Comparison of ENCODE assay signal across 23 cellular contexts in genomic region chr12:2646341-2646740, GRCh38.
DNase-seq lines count a peak whose midpoint lies in the region; ATAC-seq, FAIRE-seq and TF ChIP-seq lines count a peak whose summit lies in the region.
"Had no signal": no experiment of that assay in that cellular context is flagged by ENCODE, and none has a peak within 500 bp of the region (broad histone marks: within the 10 kb centered on the region; RNA-seq: fewer than 3 reads in every experiment).

No MANE protein-coding gene starts in this region.

- no peaks in the 10 kb centered on the region for H4K20me1 ChIP-seq in BLaER1

- H3K9me3 Mint-ChIP-seq in endodermal cell, result no peaks in the 10 kb centered on the region
- H3K9me3 Mint-ChIP-seq: IgD-negative memory B cell had no signal

- H3K9ac ChIP-seq in BLaER1 (no peak overlapping the region), endodermal cell (ENCODE audit: extremely low read depth, low read length, poor library complexity, severe bottlenecking) (no peak overlapping the region)
- H3K9ac ChIP-seq: GM23248, KMS-11 had no signal

- no peak overlapping the region for H3K27ac Mint-ChIP-seq in endodermal cell
- H3K27ac Mint-ChIP-seq: IgD-negative memory B cell had no signal

- H3K36me3 Mint-ChIP-seq in endodermal cell (ENCODE audit: low read depth), result no peaks in the 10 kb centered on the region

- TF ChIP-seq CTCF in RWPE2 (IDR thresholded peaks at IDR 0.05; ENCODE audit: poor library complexity, severe bottlenecking) (no peak), endodermal cell (conservative IDR thresholded peaks at IDR 0.05) (no peak), spleen (IDR thresholded peaks at IDR 0.05 in 8 of 11, conservative IDR thresholded peaks at IDR 0.05 in 3 of 11) (no peak), pancreas (IDR thresholded peaks at IDR 0.05) (no peak)

- no peaks in the 10 kb centered on the region for H3K27me3 Mint-ChIP-seq in endodermal cell (ENCODE audit: insufficient read depth)

- H3K36me3 ChIP-seq in BLaER1 (no peaks in the 10 kb centered on the region), RWPE2 (ENCODE audit: low read depth) (no peaks in the 10 kb centered on the region), endodermal cell (ENCODE audit: control insufficient read depth, insufficient read depth, low read length) (no peaks in the 10 kb centered on the region), spleen (peaks cover 0 to under 1% (median 0%) of the 10 kb centered on the region in 6 donors), pancreas (no peaks in the 10 kb centered on the region)

- no peak overlapping the region for H3K4me3 Mint-ChIP-seq in endodermal cell
- H3K4me3 Mint-ChIP-seq: IgD-negative memory B cell had no signal

- FAIRE-seq in pancreas (lab: Jason Lieb, UNC), result no peak
- FAIRE-seq: A204.1, GM18507 had no signal

- ATAC-seq in RWPE2 (ENCODE audit: low read depth) (no peak), left lobe of liver (no peak), GM19035 (IDR thresholded peaks at IDR 0.05; ENCODE audit: unreplicated experiment) (no peak), GM21576 (IDR thresholded peaks at IDR 0.05; ENCODE audit: unreplicated experiment) (no peak), pancreas (no peak)

- DNase-seq in RWPE2 (ENCODE audit: low spot score) (peak; percentile 36), endodermal cell (peak; percentile 39), spleen (peak; percentile 38), left lobe of liver (ENCODE audit: low spot score) (no peak), pancreas (no peak)
- DNase-seq: Calu3, GM23248, H7, MM.1S, NCI-H2029, NCI-H446 treated with DMSO at 0.1 percent for 48 hours, NCI-H526 treated with DMSO at 0.1 percent for 48 hours, RPMI8226, SHP77 treated with DMSO at 0.1 percent for 48 hours had no signal

- TF ChIP-seq POLR2A in spleen (IDR thresholded peaks at IDR 0.05), result no peak

- intact Hi-C loops in spleen (cut with DNase I; ENCODE audit: low total_unique reads) (no loop called here), pancreas (cut with DNase I) (no loop called here)

- peaks cover 16% of the 10 kb centered on the region for H3K4me1 Mint-ChIP-seq in endodermal cell

- H3K4me1 ChIP-seq in BLaER1 (peaks cover 66% of the 10 kb centered on the region), RWPE2 (ENCODE audit: insufficient read depth, poor library complexity, severe bottlenecking) (no peaks in the 10 kb centered on the region), endodermal cell (ENCODE audit: control insufficient read depth, insufficient read depth, low read length) (no peaks in the 10 kb centered on the region), spleen (peaks cover 0 to 17% (median 2%) of the 10 kb centered on the region in 6 donors), pancreas (no peaks in the 10 kb centered on the region)

- H3K4me3 ChIP-seq in BLaER1, result no peak overlapping the region
- H3K4me3 ChIP-seq in RWPE2 (ENCODE audit: severe bottlenecking), result no peak overlapping the region
- H3K4me3 ChIP-seq in endodermal cell (ENCODE audit: low read length), result no peak overlapping the region
- no peak overlapping the region for H3K4me3 ChIP-seq in spleen
- no peak overlapping the region for H3K4me3 ChIP-seq in pancreas
- H3K4me3 ChIP-seq: GM23248 had no signal

- peak overlapping the region; percentile 78 for H3K4me2 ChIP-seq in BLaER1
- H3K4me2 ChIP-seq: KMS-11 had no signal

- no peaks in the 10 kb centered on the region for H3K27me3 ChIP-seq in BLaER1
- H3K27me3 ChIP-seq in RWPE2 (ENCODE audit: insufficient read depth, poor library complexity, severe bottlenecking), result peaks cover 75% of the 10 kb centered on the region
- no peaks in the 10 kb centered on the region for H3K27me3 ChIP-seq in endodermal cell (ENCODE audit: control insufficient read depth, insufficient read depth, low read length, poor library complexity, severe bottlenecking)
- H3K27me3 ChIP-seq in spleen (replicated peaks in 1 of 7), result peaks cover 0 to 45% (median 0%) of the 10 kb centered on the region in 7 donors
- no peaks in the 10 kb centered on the region for H3K27me3 ChIP-seq in pancreas

- no peak overlapping the region for H3K27ac ChIP-seq in BLaER1
- H3K27ac ChIP-seq in RWPE2 (ENCODE audit: poor library complexity, severe bottlenecking), result no peak overlapping the region
- no peak overlapping the region for H3K27ac ChIP-seq in endodermal cell (ENCODE audit: low read depth, low read length)
- no peak overlapping the region for H3K27ac ChIP-seq in spleen
- no peak overlapping the region for H3K27ac ChIP-seq in pancreas
- H3K27ac ChIP-seq: C4-2B, GM23248, HL-60, KMS-11 had no signal

- 95 to 100% methylated on average over 1 to 2 of the region's 2 CpGs for WGBS in endodermal cell (ENCODE audit: insufficient coverage in 1 of 2, insufficient read length in 1 of 2), 2 experiments
- 93 to 98% (median 95%) methylated on average over 2 of the region's 2 CpGs for WGBS in spleen, 5 donors
- WGBS in pancreas, 2 donors, result 81 to 85% methylated on average over 2 of the region's 2 CpGs

- no peaks in the 10 kb centered on the region for H3K9me3 ChIP-seq in BLaER1
- no peaks in the 10 kb centered on the region for H3K9me3 ChIP-seq in RWPE2 (ENCODE audit: severe bottlenecking)
- no peaks in the 10 kb centered on the region for H3K9me3 ChIP-seq in endodermal cell (ENCODE audit: control insufficient read depth, low read length)
- no peaks in the 10 kb centered on the region for H3K9me3 ChIP-seq in spleen
- no peaks in the 10 kb centered on the region for H3K9me3 ChIP-seq in pancreas

Comparison
In these comparisons a context has a peak if more than half of its experiments do, and no peak if none do; other contexts are left out.
1. DNase-seq: peak in RWPE2 (single experiment), endodermal cell (single experiment) and spleen (single experiment); none in left lobe of liver (single experiment) and pancreas (0 of 6).